8 cellular contexts compared by ENCODE assay signal in genomic region chr14:37246427-37246829, GRCh38. TPM values are rescaled to one million over a fixed set of nuclear protein-coding genes. Genes with fewer than 3 reads are reported as not detected.
A peak's percentile ranks its signal among the peaks of the same experiment; 100 is the strongest.
DNase-seq lines count a peak whose midpoint lies in the region; ATAC-seq, FAIRE-seq and TF ChIP-seq lines count a peak whose summit lies in the region.

No MANE protein-coding gene starts in this region.

- H3K27me3 ChIP-seq in osteoblast (ENCODE audit: insufficient read depth, low read length) = no peaks in the 10 kb centered on the region

- ATAC-seq in GM19324 (IDR thresholded peaks at IDR 0.05; ENCODE audit: low FRiP score, unreplicated experiment) = no peak
- ATAC-seq in T-cell (replicated peaks in 1 of 4) = no peak

- H2AFZ ChIP-seq in OCI-LY7 (ENCODE audit: low read length) (no peak overlapping the region), osteoblast (ENCODE audit: low read length) (no peak overlapping the region)

- in situ Hi-C loops in KBM-7 (cut with MboI; ENCODE audit: low pct_unique_long_range_greater_than_20kb, low sequenced_read_pairs) = loop anchor here (25.0 kb wide), 1 partner anchor 641 kb away; no protein-coding TSS in a partner anchor

- FAIRE-seq in G401.6 (lab: Jason Lieb, UNC) = peak; percentile 97

- H3K4me1 ChIP-seq in OCI-LY7 (ENCODE audit: insufficient read depth, low read length, poor library complexity, severe bottlenecking) = no peaks in the 10 kb centered on the region
- H3K4me1 ChIP-seq in osteoblast (ENCODE audit: insufficient read depth, low read length) = no peaks in the 10 kb centered on the region

- H3K79me2 ChIP-seq in OCI-LY7 (ENCODE audit: insufficient read depth, low read depth, low read length) (no peaks in the 10 kb centered on the region), osteoblast (ENCODE audit: insufficient read depth, low read length) (no peaks in the 10 kb centered on the region)

- no peaks in the 10 kb centered on the region for H3K27me3 Mint-ChIP-seq in T-cell

- no peaks in the 10 kb centered on the region for H3K36me3 Mint-ChIP-seq in T-cell

- POLR2A ChIA-PET in OCI-LY7 (lab: Charles Lee) (interaction anchor here (0.9 to 1.0 kb wide), 2 partner anchors 13 to 24 kb away, joined by 3 to 5 read pairs; no protein-coding TSS in a partner anchor), T-cell (lab: Charles Lee) (no interaction called here)

- H3K9me3 ChIP-seq in OCI-LY7 (ENCODE audit: low read length) (no peaks in the 10 kb centered on the region), osteoblast (ENCODE audit: low read depth, low read length) (no peaks in the 10 kb centered on the region)

- H4K20me1 ChIP-seq in OCI-LY7 (ENCODE audit: insufficient read depth, low read length) (no peaks in the 10 kb centered on the region), osteoblast (ENCODE audit: insufficient read depth, low read length) (no peaks in the 10 kb centered on the region)

- H3K36me3 ChIP-seq in OCI-LY7 (ENCODE audit: insufficient read depth, low read length) = no peaks in the 10 kb centered on the region
- H3K36me3 ChIP-seq in osteoblast (ENCODE audit: insufficient read depth, low read length) = no peaks in the 10 kb centered on the region

- no peaks in the 10 kb centered on the region for H3K4me1 Mint-ChIP-seq in T-cell

- no peak overlapping the region for H3K4me2 ChIP-seq in OCI-LY7 (ENCODE audit: low read length)
- no peak overlapping the region for H3K4me2 ChIP-seq in osteoblast (ENCODE audit: insufficient read depth, low read length)

- no peak overlapping the region for H3K27ac Mint-ChIP-seq in T-cell

- BruUV-seq in OCI-LY7 (replicated peaks; lab: Mats Ljungman, UMichigan) = no TSS peak

- H3K27ac ChIP-seq in OCI-LY7 (ENCODE audit: low read depth, low read length, poor library complexity, severe bottlenecking) (no peak overlapping the region), osteoblast (ENCODE audit: low read depth, low read length) (no peak overlapping the region)

- H3K9me3 Mint-ChIP-seq in T-cell = no peaks in the 10 kb centered on the region

- no peak overlapping the region for H3K4me3 ChIP-seq in OCI-LY7 (ENCODE audit: low read depth, low read length, poor library complexity, severe bottlenecking)
- H3K4me3 ChIP-seq in epithelial cell of proximal tubule (ENCODE audit: low read depth, low read length) = no peak overlapping the region
- H3K4me3 ChIP-seq in osteoblast (ENCODE audit: insufficient read depth, low read length) = no peak overlapping the region

- H3K4me3 Mint-ChIP-seq in T-cell = no peak overlapping the region

- peak; percentile 92 for TF ChIP-seq CTCF in OCI-LY7 (conservative IDR thresholded peaks at IDR 0.05; ENCODE audit: low read length)
- TF ChIP-seq CTCF in epithelial cell of proximal tubule (conservative IDR thresholded peaks at IDR 0.05; ENCODE audit: low read depth, low read length) = peak; percentile 76
- TF ChIP-seq CTCF in osteoblast (IDR thresholded peaks at IDR 0.05; ENCODE audit: extremely low read depth, low read depth, low read length) = peak; percentile 72

- no peaks in the 10 kb centered on the region for H3K9me2 ChIP-seq in OCI-LY7 (ENCODE audit: insufficient read depth, low read length)

- DNase-seq in KBM-7 = peak; percentile 47
- DNase-seq in OCI-LY7 (ENCODE audit: low spot score) = peak; percentile 50
- DNase-seq in epithelial cell of proximal tubule (ENCODE audit: low read depth) = peak; percentile 22
- no peak for DNase-seq in osteoblast (ENCODE audit: insufficient read length, low spot score, missing footprints)
- DNase-seq in T-cell = no peak
- DNase-seq in T-helper 9 cell = no peak

- intact Hi-C loops in OCI-LY7 (cut with micrococcal nuclease; ENCODE audit: unreplicated experiment) = loop anchor here (1.0 kb wide), 1 partner anchor 628 kb away; no protein-coding TSS in a partner anchor

- CTCF ChIA-PET in OCI-LY7 (lab: Charles Lee; ENCODE audit: unreplicated experiment) (no interaction called here), T-cell (lab: Charles Lee) (interaction anchor here (0.7 to 1.4 kb wide), 5 partner anchors 14 to 1621 kb away, joined by 3 to 4 read pairs (median 3); no protein-coding TSS in a partner anchor)

RNA-seq across cellular contexts. Expression of gene MIPOL1, which starts 48.7 kb away (rescaled TPM):
- not detected in 2 replicates for total RNA-seq in OCI-LY7 (2014; rRNA removed; shearing (Covaris generic))
- total RNA-seq in OCI-LY7 (2022) (not detected in 2 replicates), epithelial cell of proximal tubule (5.7 and 6.7 TPM in 2 replicates), osteoblast (9.0 and 9.7 TPM in 2 replicates), T-cell (under 1 TPM in 4 of 5 donors, not detected in 1; 0.20 to 0.49 (median 0.29) TPM)

Comparison
In these comparisons a context has a peak if more than half of its experiments do, and no peak if none do; other contexts are left out.
1. DNase-seq: peak in KBM-7 (single experiment), OCI-LY7 (single experiment) and epithelial cell of proximal tubule (single experiment); none in osteoblast (single experiment), T-cell (0 of 34) and T-helper 9 cell (single experiment).
2. Peak in every context shown above with its lines, with median percentiles within 50 percentile points of each other: CTCF ChIP-seq.